ENCODE assay signal across 12 cellular contexts in genomic region chr7:129363-130221, GRCh38.
DNase-seq lines count a peak whose midpoint lies in the region; FAIRE-seq and TF ChIP-seq lines count a peak whose summit lies in the region.
"Had no signal": no experiment of that assay in that cellular context is flagged by ENCODE, and none has a peak within 500 bp of the region (broad histone marks: within the 10 kb centered on the region; RNA-seq: fewer than 3 reads in every experiment).

No MANE protein-coding gene starts in this region.

- no peaks in the 10 kb centered on the region for H3K36me3 ChIP-seq in sigmoid colon
- H3K36me3 ChIP-seq: ovary had no signal

- H3K9me3 Mint-ChIP-seq in activated CD4-positive, alpha-beta memory T cell treated with anti-CD3 and anti-CD28 coated beads, Interleukin-2, amount 10 ng/mL, durations not matched to agents 7 days and 5 days, result no peaks in the 10 kb centered on the region
- H3K9me3 Mint-ChIP-seq: activated naive CD4-positive, alpha-beta T cell treated with anti-CD3 and anti-CD28 coated beads, Interleukin-2, amount 50 U/mL, for 24 hours had no signal

- peak overlapping the region; percentile 63 to 75 (median 65) for H3K27ac ChIP-seq in sigmoid colon

- POLR2A ChIA-PET in activated CD4-positive, alpha-beta memory T cell treated with anti-CD3 and anti-CD28 coated beads, Interleukin-2, amount 10 ng/mL, durations not matched to agents 7 days and 5 days (lab: Charles Lee), result no interaction called here

- no peak for FAIRE-seq in GM12892 (lab: Jason Lieb, UNC)

- CTCF ChIA-PET in activated CD4-positive, alpha-beta memory T cell treated with anti-CD3 and anti-CD28 coated beads, Interleukin-2, amount 10 ng/mL, durations not matched to agents 7 days and 5 days (lab: Charles Lee), result no interaction called here

- no peak for TF ChIP-seq EP300 in sigmoid colon (IDR thresholded peaks at IDR 0.05)

- intact Hi-C loops in head of caudate nucleus (cut with DNase I), result no loop called here
- intact Hi-C loops in sigmoid colon (cut with DNase I), result no loop called here

- H3K4me1 ChIP-seq in sigmoid colon, result peaks cover 0 to 31% (median 26%) of the 10 kb centered on the region in 4 donors

- no peaks in the 10 kb centered on the region for H3K27me3 ChIP-seq in sigmoid colon
- H3K27me3 ChIP-seq: ovary had no signal

- H3K4me1 Mint-ChIP-seq in activated CD4-positive, alpha-beta memory T cell treated with anti-CD3 and anti-CD28 coated beads, Interleukin-2, amount 10 ng/mL, durations not matched to agents 7 days and 5 days, result no peaks in the 10 kb centered on the region
- H3K4me1 Mint-ChIP-seq: activated naive CD4-positive, alpha-beta T cell treated with anti-CD3 and anti-CD28 coated beads, Interleukin-2, amount 50 U/mL, for 24 hours had no signal

- H3K27ac Mint-ChIP-seq in activated CD4-positive, alpha-beta memory T cell treated with anti-CD3 and anti-CD28 coated beads, Interleukin-2, amount 10 ng/mL, durations not matched to agents 7 days and 5 days, result no peak overlapping the region
- H3K27ac Mint-ChIP-seq: activated naive CD4-positive, alpha-beta T cell treated with anti-CD3 and anti-CD28 coated beads, Interleukin-2, amount 50 U/mL, for 24 hours had no signal

- peak overlapping the region in 3 of 4 donors; percentile 15 to 25 (median 20) for H3K4me3 ChIP-seq in sigmoid colon
- H3K4me3 ChIP-seq: ovary had no signal

- 68 to 80% methylated on average over 22 of the region's 22 CpGs for WGBS in sigmoid colon, 2 donors

- no peak for TF ChIP-seq POLR2A in sigmoid colon (IDR thresholded peaks at IDR 0.05)
- TF ChIP-seq POLR2A in GM12892 (IDR thresholded peaks at IDR 0.05; ENCODE audit: low read depth, low read length), result no peak

- H3K4me3 Mint-ChIP-seq in activated CD4-positive, alpha-beta memory T cell treated with anti-CD3 and anti-CD28 coated beads, Interleukin-2, amount 10 ng/mL, durations not matched to agents 7 days and 5 days, result no peak overlapping the region
- H3K4me3 Mint-ChIP-seq: activated naive CD4-positive, alpha-beta T cell treated with anti-CD3 and anti-CD28 coated beads, Interleukin-2, amount 50 U/mL, for 24 hours had no signal

- H3K36me3 Mint-ChIP-seq in activated CD4-positive, alpha-beta memory T cell treated with anti-CD3 and anti-CD28 coated beads, Interleukin-2, amount 10 ng/mL, durations not matched to agents 7 days and 5 days (ENCODE audit: low read depth), result no peaks in the 10 kb centered on the region
- H3K36me3 Mint-ChIP-seq: activated naive CD4-positive, alpha-beta T cell treated with anti-CD3 and anti-CD28 coated beads, Interleukin-2, amount 50 U/mL, for 24 hours had no signal

- H3K9me3 ChIP-seq in sigmoid colon, result no peaks in the 10 kb centered on the region
- H3K9me3 ChIP-seq: ovary had no signal

- TF ChIP-seq CTCF in sigmoid colon (IDR thresholded peaks at IDR 0.05), result no peak

- DNase-seq in DMS79 (lab: John Stamatoyannopoulos, UW) (peak; percentile 16), RPMI7951 (ENCODE audit: low read depth) (peak; percentile 60), head of caudate nucleus (peak in 40 of 42 donors; percentile 51 to 87 (median 70)), sigmoid colon (no peak), NCI-H146 (lab: John Stamatoyannopoulos, UW) (no peak), GM12892 (ENCODE audit: insufficient read length) (no peak)
- no peak for DNase-seq in activated CD4-positive, alpha-beta T cell treated with anti-CD3 and anti-CD28 coated beads for 1 hour
- no peak for DNase-seq in activated CD4-positive, alpha-beta memory T cell treated with anti-CD3 and anti-CD28 coated beads, Interleukin-2, amount 10 ng/mL, durations not matched to agents 7 days and 5 days
- DNase-seq: DND-41, glutamatergic neuron had no signal

- H3K27me3 Mint-ChIP-seq in activated CD4-positive, alpha-beta memory T cell treated with anti-CD3 and anti-CD28 coated beads, Interleukin-2, amount 10 ng/mL, durations not matched to agents 7 days and 5 days, result peaks cover 2% of the 10 kb centered on the region
- H3K27me3 Mint-ChIP-seq: activated naive CD4-positive, alpha-beta T cell treated with anti-CD3 and anti-CD28 coated beads, Interleukin-2, amount 50 U/mL, for 24 hours had no signal

Comparison
In these comparisons a context has a peak if more than half of its experiments do, and no peak if none do; other contexts are left out.
1. DNase-seq: peak in DMS79 (single experiment), RPMI7951 (single experiment) and head of caudate nucleus (40 of 42); none in sigmoid colon (single experiment), activated CD4-positive, alpha-beta T cell treated with anti-CD3 and anti-CD28 coated beads for 1 hour (single experiment), activated CD4-positive, alpha-beta memory T cell treated with anti-CD3 and anti-CD28 coated beads, Interleukin-2, amount 10 ng/mL, durations not matched to agents 7 days and 5 days (single experiment), NCI-H146 (single experiment) and GM12892 (single experiment).